In the genomic region with DNA sequence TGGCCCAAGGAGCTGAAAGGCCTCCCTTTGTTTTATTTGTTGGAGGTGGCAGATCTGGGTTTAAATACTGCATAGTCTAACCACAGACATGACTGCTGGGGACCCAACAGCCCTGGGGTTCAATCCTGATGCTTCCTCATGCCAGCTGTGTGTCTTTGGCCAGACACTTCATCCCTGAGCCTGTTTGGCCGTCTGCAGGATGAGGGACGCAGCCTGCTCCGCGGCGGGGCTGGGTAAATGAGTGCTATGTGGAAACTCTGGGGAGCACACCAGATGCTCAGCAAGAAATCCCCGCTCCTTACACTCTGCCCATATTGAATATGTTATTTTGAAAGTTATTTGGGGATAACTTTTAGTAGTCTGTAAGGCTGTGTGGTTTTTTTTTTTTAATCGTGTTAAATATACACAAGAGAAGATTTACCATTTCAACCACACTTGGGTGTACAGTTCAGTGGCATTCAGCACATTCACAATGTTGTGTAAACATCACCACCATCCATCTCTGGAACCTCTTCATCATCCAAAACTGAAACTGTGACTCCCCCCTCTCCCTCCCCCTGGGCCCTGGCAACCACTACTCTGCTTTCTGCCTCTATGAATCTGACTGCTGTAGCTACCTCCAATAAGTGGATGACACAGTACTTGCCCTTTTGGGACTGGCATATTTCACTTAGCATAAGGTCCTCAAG, we compare ENCODE assay signal across 9 cellular contexts. TPM values are rescaled to one million over a fixed set of nuclear protein-coding genes. Genes with fewer than 3 reads are reported as not detected.
DNase-seq lines count a peak whose midpoint lies in the region; ATAC-seq and TF ChIP-seq lines count a peak whose summit lies in the region.
"Had no signal": no experiment of that assay in that cellular context is flagged by ENCODE, and none has a peak within 500 bp of the region (broad histone marks: within the 10 kb centered on the region; RNA-seq: fewer than 3 reads in every experiment).

No MANE protein-coding gene starts in this region.

- peak overlapping the region; percentile 59 for H3K27ac ChIP-seq in angular gyrus (ENCODE audit: low read depth, low read length)
- peak overlapping the region; percentile 49 to 87 for H3K27ac ChIP-seq in testis
- H3K27ac ChIP-seq in CD8-positive, alpha-beta memory T cell (ENCODE audit: low read depth, low read length), result no peak overlapping the region

- no peak overlapping the region for H3K27ac Mint-ChIP-seq in activated CD4-positive, alpha-beta T cell treated with anti-CD3 and anti-CD28 coated beads, Interleukin-2, amount 10 ng/mL, durations not matched to agents 7 days and 5 days
- no peak overlapping the region for H3K27ac Mint-ChIP-seq in CD8-positive, alpha-beta memory T cell

- no peaks in the 10 kb centered on the region for H3K9me3 Mint-ChIP-seq in activated CD4-positive, alpha-beta T cell treated with anti-CD3 and anti-CD28 coated beads, Interleukin-2, amount 10 ng/mL, durations not matched to agents 7 days and 5 days
- peaks cover 0 to 5% (median 0%) of the 10 kb centered on the region in 5 donors for H3K9me3 Mint-ChIP-seq in CD8-positive, alpha-beta memory T cell

- H3K4me3 Mint-ChIP-seq in activated CD4-positive, alpha-beta T cell treated with anti-CD3 and anti-CD28 coated beads, Interleukin-2, amount 10 ng/mL, durations not matched to agents 7 days and 5 days, result no peak overlapping the region
- H3K4me3 Mint-ChIP-seq in CD8-positive, alpha-beta memory T cell, result no peak overlapping the region

- DNase-seq in activated CD4-positive, alpha-beta T cell treated with anti-CD3 and anti-CD28 coated beads, Interleukin-2, amount 10 ng/mL, durations not matched to agents 7 days and 5 days, result peak; percentile 14
- no peak for DNase-seq in activated CD4-positive, alpha-beta T cell treated with anti-CD3 and anti-CD28 coated beads, Interleukin-2, amount 50 U/mL, for 4 hours
- DNase-seq in testis, result no peak
- no peak for DNase-seq in CD8-positive, alpha-beta memory T cell
- DNase-seq: NCI-H510A treated with DMSO at 0.1 percent for 48 hours had no signal

- no peaks in the 10 kb centered on the region for H3K9me3 ChIP-seq in mucosa of stomach (ENCODE audit: control insufficient read depth, low read length)
- no peaks in the 10 kb centered on the region for H3K9me3 ChIP-seq in testis
- H3K9me3 ChIP-seq in CD8-positive, alpha-beta memory T cell (ENCODE audit: low read length), result no peaks in the 10 kb centered on the region

- no peak for TF ChIP-seq POLR2A in testis (IDR thresholded peaks at IDR 0.05)

- H3K27me3 ChIP-seq in mucosa of stomach (ENCODE audit: control insufficient read depth, insufficient read depth, low read length) (no peaks in the 10 kb centered on the region), testis (no peaks in the 10 kb centered on the region)
- H3K27me3 ChIP-seq in CD8-positive, alpha-beta memory T cell (ENCODE audit: insufficient read depth, low read length, poor library complexity, severe bottlenecking), result no peaks in the 10 kb centered on the region

- POLR2A ChIA-PET in activated CD4-positive, alpha-beta T cell treated with anti-CD3 and anti-CD28 coated beads, Interleukin-2, amount 10 ng/mL, durations not matched to agents 7 days and 5 days (lab: Charles Lee), result no interaction called here
- POLR2A ChIA-PET in CD8-positive, alpha-beta memory T cell (lab: Charles Lee), result no interaction called here

- CTCF ChIA-PET in activated CD4-positive, alpha-beta T cell treated with anti-CD3 and anti-CD28 coated beads, Interleukin-2, amount 10 ng/mL, durations not matched to agents 7 days and 5 days (lab: Charles Lee), result interaction anchor here (0.9 to 1.3 kb wide), 2 partner anchors 223 to 226 kb away, joined by 3 read pairs; partner anchors contain the start of gene STK10
- CTCF ChIA-PET in CD8-positive, alpha-beta memory T cell (lab: Charles Lee), result no interaction called here

- no peaks in the 10 kb centered on the region for H3K36me3 Mint-ChIP-seq in activated CD4-positive, alpha-beta T cell treated with anti-CD3 and anti-CD28 coated beads, Interleukin-2, amount 10 ng/mL, durations not matched to agents 7 days and 5 days (ENCODE audit: low read depth)
- H3K36me3 Mint-ChIP-seq in CD8-positive, alpha-beta memory T cell, result no peaks in the 10 kb centered on the region

- H3K9ac ChIP-seq in mucosa of stomach (ENCODE audit: low read length), result peak overlapping the region; percentile 42

- peaks cover 2% of the 10 kb centered on the region for H3K27me3 Mint-ChIP-seq in activated CD4-positive, alpha-beta T cell treated with anti-CD3 and anti-CD28 coated beads, Interleukin-2, amount 10 ng/mL, durations not matched to agents 7 days and 5 days
- H3K27me3 Mint-ChIP-seq in CD8-positive, alpha-beta memory T cell, result peaks cover 15 to 27% of the 10 kb centered on the region in 2 donors

- no peak for TF ChIP-seq CTCF in testis (IDR thresholded peaks at IDR 0.05)

- 57 to 62% methylated on average over 7 of the region's 7 CpGs for WGBS in testis, 2 donors

- H3K36me3 ChIP-seq in mucosa of stomach (ENCODE audit: control insufficient read depth, insufficient read depth, low read length) (no peaks in the 10 kb centered on the region), testis (ENCODE audit: low read depth, missing control alignments) (no peaks in the 10 kb centered on the region)
- H3K36me3 ChIP-seq in CD8-positive, alpha-beta memory T cell (ENCODE audit: insufficient read depth, low read length), result no peaks in the 10 kb centered on the region

- peaks cover 14% of the 10 kb centered on the region for H3K4me1 ChIP-seq in mucosa of stomach (ENCODE audit: control insufficient read depth, insufficient read depth, low read length)
- H3K4me1 ChIP-seq in testis, result peaks cover 50% of the 10 kb centered on the region
- no peaks in the 10 kb centered on the region for H3K4me1 ChIP-seq in CD8-positive, alpha-beta memory T cell (ENCODE audit: insufficient read depth, low read length)

- ATAC-seq in HG03095 (IDR thresholded peaks at IDR 0.05; ENCODE audit: unreplicated experiment), result no peak
- ATAC-seq in HG02885 (IDR thresholded peaks at IDR 0.05; ENCODE audit: poor library complexity, unreplicated experiment), result no peak

- no peak overlapping the region for H3K4me3 ChIP-seq in mucosa of stomach (ENCODE audit: low read length)
- no peak overlapping the region for H3K4me3 ChIP-seq in testis
- H3K4me3 ChIP-seq in CD8-positive, alpha-beta memory T cell (ENCODE audit: low read length), result no peak overlapping the region

- H3K4me1 Mint-ChIP-seq in activated CD4-positive, alpha-beta T cell treated with anti-CD3 and anti-CD28 coated beads, Interleukin-2, amount 10 ng/mL, durations not matched to agents 7 days and 5 days, result peaks cover 32% of the 10 kb centered on the region
- no peaks in the 10 kb centered on the region for H3K4me1 Mint-ChIP-seq in CD8-positive, alpha-beta memory T cell

- intact Hi-C loops in testis (cut with DNase I; ENCODE audit: low total_unique reads), result no loop called here

RNA-seq across cellular contexts. Expression of gene SH3PXD2B, which starts 42.8 kb away (rescaled TPM):
- total RNA-seq in activated CD4-positive, alpha-beta T cell treated with anti-CD3 and anti-CD28 coated beads, Interleukin-2, amount 10 ng/mL, durations not matched to agents 7 days and 5 days, result under 1 TPM; 0.33 to 0.35 TPM
- 10 to 100 TPM; 18.3 to 29.4 TPM for total RNA-seq in testis
- 20.2 TPM for polyA plus RNA-seq in testis (ENCODE audit: insufficient read depth, low read depth, low replicate concordance)
- total RNA-seq in CD8-positive, alpha-beta memory T cell, result under 1 TPM; 0.09 to 0.15 TPM
- polyA plus RNA-seq in CD8-positive, alpha-beta memory T cell, result not detected

Comparison
In these comparisons a context has a peak if more than half of its experiments do, and no peak if none do; other contexts are left out.
1. RNA of gene SH3PXD2B, which starts 42.8 kb away (total RNA-seq): 18.3 to 29.4 TPM in testis; 0.33 to 0.35 TPM in activated CD4-positive, alpha-beta T cell treated with anti-CD3 and anti-CD28 coated beads, Interleukin-2, amount 10 ng/mL, durations not matched to agents 7 days and 5 days and 0.09 to 0.15 TPM in CD8-positive, alpha-beta memory T cell; every median in the first group is over 10 times any median in the second.